Comparison of ENCODE assay signal across 20 cellular contexts in genomic region chr21:44392185-44392584, GRCh38. TPM values are rescaled to one million over a fixed set of nuclear protein-coding genes. Genes with fewer than 3 reads are reported as not detected.
DNase-seq lines count a peak whose midpoint lies in the region; ATAC-seq and TF ChIP-seq lines count a peak whose summit lies in the region.
"Had no signal": no experiment of that assay in that cellular context is flagged by ENCODE, and none has a peak within 500 bp of the region (broad histone marks: within the 10 kb centered on the region; RNA-seq: fewer than 3 reads in every experiment).

No MANE protein-coding gene starts in this region.

- peaks cover 15% of the 10 kb centered on the region for H3K36me3 Mint-ChIP-seq in activated CD8-positive, alpha-beta memory T cell treated with anti-CD3 and anti-CD28 coated beads, Interleukin-2, amount 10 ng/mL, durations not matched to agents 7 days and 5 days
- H3K36me3 Mint-ChIP-seq in dendritic cell treated with granulocyte-macrophage colony-stimulating factor and Interleukin-4, amounts not matched to agents 40 ng/mL and 50 ng/mL, for 4 days (ENCODE audit: low read depth), result peaks cover 73% of the 10 kb centered on the region
- H3K36me3 Mint-ChIP-seq in osteocyte (ENCODE audit: unreplicated experiment), result no peaks in the 10 kb centered on the region
- H3K36me3 Mint-ChIP-seq in type B pancreatic cell, result no peaks in the 10 kb centered on the region
- H3K36me3 Mint-ChIP-seq in HFFc6 (ENCODE audit: low read depth), result no peaks in the 10 kb centered on the region
- H3K36me3 Mint-ChIP-seq: CD4-positive, alpha-beta memory T cell had no signal

- H3K4me1 ChIP-seq in breast epithelium, result no peaks in the 10 kb centered on the region
- H3K4me1 ChIP-seq: BE2C had no signal

- TF ChIP-seq POLR2A in breast epithelium (IDR thresholded peaks at IDR 0.05), result no peak

- CTCF ChIA-PET in activated CD8-positive, alpha-beta memory T cell treated with anti-CD3 and anti-CD28 coated beads, Interleukin-2, amount 10 ng/mL, durations not matched to agents 7 days and 5 days (lab: Charles Lee), result no interaction called here

- in situ Hi-C loops in KBM-7 (cut with MboI; ENCODE audit: low pct_unique_long_range_greater_than_20kb, low sequenced_read_pairs), result no loop called here

- ATAC-seq in activated CD8-positive, alpha-beta memory T cell treated with anti-CD3 and anti-CD28 coated beads, Interleukin-2, amount 10 ng/mL, durations not matched to agents 7 days and 5 days, result no peak
- ATAC-seq: HCT116 had no signal

- H3K27ac Mint-ChIP-seq in activated CD8-positive, alpha-beta memory T cell treated with anti-CD3 and anti-CD28 coated beads, Interleukin-2, amount 10 ng/mL, durations not matched to agents 7 days and 5 days, result no peak overlapping the region
- peak overlapping the region; percentile 72 for H3K27ac Mint-ChIP-seq in dendritic cell treated with granulocyte-macrophage colony-stimulating factor and Interleukin-4, amounts not matched to agents 40 ng/mL and 50 ng/mL, for 4 days
- H3K27ac Mint-ChIP-seq in osteocyte (ENCODE audit: unreplicated experiment), result no peak overlapping the region
- no peak overlapping the region for H3K27ac Mint-ChIP-seq in type B pancreatic cell
- no peak overlapping the region for H3K27ac Mint-ChIP-seq in HFFc6
- H3K27ac Mint-ChIP-seq: GM23338 had no signal

- peaks cover 4 to 15% of the 10 kb centered on the region in 2 donors for H3K9me3 ChIP-seq in breast epithelium
- H3K9me3 ChIP-seq: BE2C had no signal

- no peak overlapping the region for H3K4me3 ChIP-seq in breast epithelium
- H3K4me3 ChIP-seq: BLaER1 treated with 17β-estradiol and CSF1 and Interleukin-3, amounts not matched to agents 10 nM and 100 nM; GM23338 had no signal

- no peaks in the 10 kb centered on the region for H3K36me3 ChIP-seq in breast epithelium
- H3K36me3 ChIP-seq: BE2C had no signal

- no peak for TF ChIP-seq CTCF in osteocyte (IDR thresholded peaks at IDR 0.05)
- TF ChIP-seq CTCF in type B pancreatic cell (conservative IDR thresholded peaks at IDR 0.05), result no peak
- no peak for TF ChIP-seq CTCF in breast epithelium (IDR thresholded peaks at IDR 0.05)
- TF ChIP-seq CTCF in HFFc6 (IDR thresholded peaks at IDR 0.05), result no peak

- peak; percentile 4 for DNase-seq in activated CD8-positive, alpha-beta memory T cell treated with anti-CD3 and anti-CD28 coated beads, Interleukin-2, amount 10 ng/mL, durations not matched to agents 7 days and 5 days
- no peak for DNase-seq in activated CD8-positive, alpha-beta memory T cell treated with anti-CD3 and anti-CD28 coated beads, Interleukin-2, amount 50 U/mL, for 48 hours
- peak; percentile 56 for DNase-seq in osteocyte (ENCODE audit: extremely low spot score, unreplicated experiment)
- peak; percentile 18 for DNase-seq in type B pancreatic cell (ENCODE audit: extremely low spot score, unreplicated experiment)
- DNase-seq in breast epithelium (ENCODE audit: low spot score in 2 of 2), result no peak
- DNase-seq in HFFc6, result no peak
- DNase-seq in KBM-7, result no peak
- DNase-seq: BE2C; Calu3; CD4-positive, alpha-beta memory T cell; COR-L47; DMS53; DMS79 treated with DMSO at 0.1 percent for 48 hours; H9 had no signal

- no peak overlapping the region for H3K4me3 Mint-ChIP-seq in activated CD8-positive, alpha-beta memory T cell treated with anti-CD3 and anti-CD28 coated beads, Interleukin-2, amount 10 ng/mL, durations not matched to agents 7 days and 5 days
- no peak overlapping the region for H3K4me3 Mint-ChIP-seq in dendritic cell treated with granulocyte-macrophage colony-stimulating factor and Interleukin-4, amounts not matched to agents 40 ng/mL and 50 ng/mL, for 4 days
- H3K4me3 Mint-ChIP-seq in osteocyte (ENCODE audit: unreplicated experiment) (no peak overlapping the region), type B pancreatic cell (no peak overlapping the region), HFFc6 (no peak overlapping the region)
- H3K4me3 Mint-ChIP-seq: CD4-positive, alpha-beta memory T cell; GM23338; H9 had no signal

- peaks cover 0 to 22% of the 10 kb centered on the region in 2 donors for H3K27me3 ChIP-seq in breast epithelium
- H3K27me3 ChIP-seq: BE2C; BLaER1 treated with 17β-estradiol and CSF1 and Interleukin-3, amounts not matched to agents 10 nM and 100 nM had no signal

- peaks cover under 1% of the 10 kb centered on the region for H3K27me3 Mint-ChIP-seq in activated CD8-positive, alpha-beta memory T cell treated with anti-CD3 and anti-CD28 coated beads, Interleukin-2, amount 10 ng/mL, durations not matched to agents 7 days and 5 days
- H3K27me3 Mint-ChIP-seq in dendritic cell treated with granulocyte-macrophage colony-stimulating factor and Interleukin-4, amounts not matched to agents 40 ng/mL and 50 ng/mL, for 4 days, result no peaks in the 10 kb centered on the region
- peaks cover 9% of the 10 kb centered on the region for H3K27me3 Mint-ChIP-seq in osteocyte (ENCODE audit: unreplicated experiment)
- H3K27me3 Mint-ChIP-seq in type B pancreatic cell, result peaks cover 16% of the 10 kb centered on the region
- peaks cover 6% of the 10 kb centered on the region; the same call in 1 of the 2 replicates for H3K27me3 Mint-ChIP-seq in HFFc6 (ENCODE audit: insufficient read depth)
- H3K27me3 Mint-ChIP-seq: CD4-positive, alpha-beta memory T cell had no signal

- H3K9me3 Mint-ChIP-seq in activated CD8-positive, alpha-beta memory T cell treated with anti-CD3 and anti-CD28 coated beads, Interleukin-2, amount 10 ng/mL, durations not matched to agents 7 days and 5 days (ENCODE audit: low read depth), result no peaks in the 10 kb centered on the region
- no peaks in the 10 kb centered on the region for H3K9me3 Mint-ChIP-seq in dendritic cell treated with granulocyte-macrophage colony-stimulating factor and Interleukin-4, amounts not matched to agents 40 ng/mL and 50 ng/mL, for 4 days
- H3K9me3 Mint-ChIP-seq in osteocyte (ENCODE audit: unreplicated experiment), result peaks cover 3% of the 10 kb centered on the region
- H3K9me3 Mint-ChIP-seq in type B pancreatic cell, result no peaks in the 10 kb centered on the region
- peaks cover 25% of the 10 kb centered on the region for H3K9me3 Mint-ChIP-seq in HFFc6

- intact Hi-C loops in dendritic cell treated with granulocyte-macrophage colony-stimulating factor and Interleukin-4, amounts not matched to agents 40 ng/mL and 50 ng/mL, for 4 days (cut with micrococcal nuclease), result loop anchor here (10.0 kb wide), 1 partner anchor 57 kb away; the partner anchor contains the start of gene CFAP410
- intact Hi-C loops in breast epithelium (cut with DNase I; ENCODE audit: low total_unique reads), result no loop called here

- H3K4me1 Mint-ChIP-seq in activated CD8-positive, alpha-beta memory T cell treated with anti-CD3 and anti-CD28 coated beads, Interleukin-2, amount 10 ng/mL, durations not matched to agents 7 days and 5 days, result peaks cover 6% of the 10 kb centered on the region
- H3K4me1 Mint-ChIP-seq in dendritic cell treated with granulocyte-macrophage colony-stimulating factor and Interleukin-4, amounts not matched to agents 40 ng/mL and 50 ng/mL, for 4 days (ENCODE audit: low read depth), result peaks cover 23% of the 10 kb centered on the region
- no peaks in the 10 kb centered on the region for H3K4me1 Mint-ChIP-seq in osteocyte (ENCODE audit: unreplicated experiment)
- peaks cover 4% of the 10 kb centered on the region for H3K4me1 Mint-ChIP-seq in type B pancreatic cell (ENCODE audit: unreplicated experiment)
- no peaks in the 10 kb centered on the region for H3K4me1 Mint-ChIP-seq in HFFc6 (ENCODE audit: low read depth)
- H3K4me1 Mint-ChIP-seq: GM23338, H9 had no signal

- no peak overlapping the region for H3K27ac ChIP-seq in breast epithelium
- H3K27ac ChIP-seq: 22Rv1 had no signal

RNA-seq across cellular contexts. Expression of gene TRPM2, which starts 38.8 kb away (rescaled TPM):
- total RNA-seq in activated CD8-positive, alpha-beta memory T cell treated with anti-CD3 and anti-CD28 coated beads, Interleukin-2, amount 10 ng/mL, durations not matched to agents 7 days and 5 days, result 10 to 100 TPM; 21.2 to 32.7 TPM
- total RNA-seq in osteocyte (not detected in 2 replicates), type B pancreatic cell (ENCODE audit: low replicate concordance) (0.05 and 0.07 TPM in 2 replicates), breast epithelium (1 to 10 TPM; 4.3 to 7.9 (median 7.2) TPM)
- total RNA-seq in HFFc6 (2021; fragmentation: NEBNext Ultra II Directional; extraction: Animal tissue kit (Norgen Biotek cat#: 25700)), result under 1 TPM in 4 of 6 experiments, not detected in 2; 0.09 to 0.31 (median 0.20) TPM
- total RNA-seq: Calu3, G401 had no signal

RNA-seq across cellular contexts. Expression of gene CFAP410, which starts 53.0 kb away (rescaled TPM):
- total RNA-seq in activated CD8-positive, alpha-beta memory T cell treated with anti-CD3 and anti-CD28 coated beads, Interleukin-2, amount 10 ng/mL, durations not matched to agents 7 days and 5 days, result 10 to 100 TPM; 14.8 to 15.3 TPM
- 23.0 and 23.4 TPM in 2 replicates for total RNA-seq in osteocyte
- total RNA-seq in type B pancreatic cell (ENCODE audit: low replicate concordance), result 15.1 and 23.1 TPM in 2 replicates
- total RNA-seq in breast epithelium, result 10 to 100 TPM; 22.2 to 31.1 (median 27.8) TPM
- total RNA-seq in HFFc6 (2021; fragmentation: NEBNext Ultra II Directional; extraction: Animal tissue kit (Norgen Biotek cat#: 25700)), result 10 to 100 TPM in 3 of 6 experiments, 1 to 10 TPM in 3; 7.5 to 13.0 (median 9.7) TPM

Comparison
In these comparisons a context has a peak if more than half of its experiments do, and no peak if none do; other contexts are left out.
1. DNase-seq: peak in activated CD8-positive, alpha-beta memory T cell treated with anti-CD3 and anti-CD28 coated beads, Interleukin-2, amount 10 ng/mL, durations not matched to agents 7 days and 5 days (single experiment), osteocyte (single experiment) and type B pancreatic cell (single experiment); none in activated CD8-positive, alpha-beta memory T cell treated with anti-CD3 and anti-CD28 coated beads, Interleukin-2, amount 50 U/mL, for 48 hours (single experiment), breast epithelium (0 of 2), HFFc6 (single experiment) and KBM-7 (single experiment).